In the genomic region with DNA sequence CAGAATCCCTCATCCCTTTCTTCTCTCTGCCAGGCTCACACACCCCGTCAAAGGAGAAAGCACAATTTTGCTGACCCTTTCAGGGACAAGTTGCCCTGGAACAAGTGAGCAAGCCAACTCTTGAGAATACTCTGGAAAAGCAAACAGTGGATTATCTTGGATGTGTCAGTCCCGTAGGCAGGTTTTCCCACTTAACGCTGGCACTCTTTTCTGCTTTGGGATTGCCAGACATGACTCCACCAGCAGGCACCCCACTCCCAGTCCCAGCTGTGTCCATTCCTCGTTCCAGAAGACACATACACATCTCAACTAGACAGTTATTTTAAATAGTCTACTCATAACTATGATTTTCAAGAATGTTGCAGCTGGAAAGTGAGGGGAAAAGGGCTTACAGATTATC, we compare ENCODE assay signal across 23 cellular contexts.
A peak's percentile ranks its signal among the peaks of the same experiment; 100 is the strongest.
DNase-seq lines count a peak whose midpoint lies in the region; ATAC-seq and TF ChIP-seq lines count a peak whose summit lies in the region.
"Had no signal": no experiment of that assay in that cellular context is flagged by ENCODE, and none has a peak within 500 bp of the region (broad histone marks: within the 10 kb centered on the region; RNA-seq: fewer than 3 reads in every experiment).

No MANE protein-coding gene starts in this region.

- H3K4me3 ChIP-seq in SJSA1 (no peak overlapping the region), hepatocyte (no peak overlapping the region), smooth muscle cell (no peak overlapping the region)
- H3K4me3 ChIP-seq: HAP-1, skin epidermis, transverse colon had no signal

- H3K36me3 ChIP-seq in SJSA1 (no peaks in the 10 kb centered on the region), hepatocyte (replicated peaks; ENCODE audit: insufficient read depth, low read depth) (no peaks in the 10 kb centered on the region), smooth muscle cell (ENCODE audit: low read depth) (no peaks in the 10 kb centered on the region)
- H3K36me3 ChIP-seq: HAP-1, transverse colon had no signal

- POLR2A ChIA-PET in WTC11 (lab: Charles Lee): no interaction called here

- H3K4me3 Mint-ChIP-seq in WTC11 (no peak overlapping the region), mesothelial cell of epicardium (no peak overlapping the region)
- H3K4me3 Mint-ChIP-seq: activated naive CD4-positive, alpha-beta T cell treated with anti-CD3 and anti-CD28 coated beads, Interleukin-2, amount 10 ng/mL, durations not matched to agents 7 days and 5 days; activated T-cell treated with anti-CD3 and anti-CD28 coated beads, Interleukin-2, amount 50 U/mL, for 24 hours; nephron progenitor cell; stimulated activated naive CD8-positive, alpha-beta T cell treated with anti-CD3 and anti-CD28 coated beads, Interleukin-15, Interleukin-2, amounts not matched to agents 100 ng/mL and 50 ng/mL, for 24 hours had no signal

- H3K9ac ChIP-seq in smooth muscle cell (ENCODE audit: low read depth): peak overlapping the region; percentile 15

- no peak overlapping the region for H3K4me2 ChIP-seq in hepatocyte
- H3K4me2 ChIP-seq in smooth muscle cell: peak overlapping the region; percentile 53

- no peaks in the 10 kb centered on the region for H3F3A ChIP-seq in smooth muscle cell (ENCODE audit: low read depth)

- no peak overlapping the region for H3K27ac Mint-ChIP-seq in WTC11
- H3K27ac Mint-ChIP-seq in mesothelial cell of epicardium: no peak overlapping the region
- H3K27ac Mint-ChIP-seq: activated naive CD4-positive, alpha-beta T cell treated with anti-CD3 and anti-CD28 coated beads, Interleukin-2, amount 10 ng/mL, durations not matched to agents 7 days and 5 days; activated T-cell treated with anti-CD3 and anti-CD28 coated beads, Interleukin-2, amount 50 U/mL, for 24 hours; nephron progenitor cell; stimulated activated naive CD8-positive, alpha-beta T cell treated with anti-CD3 and anti-CD28 coated beads, Interleukin-15, Interleukin-2, amounts not matched to agents 100 ng/mL and 50 ng/mL, for 24 hours had no signal

- no peak overlapping the region for H2AFZ ChIP-seq in hepatocyte
- no peak overlapping the region for H2AFZ ChIP-seq in smooth muscle cell (ENCODE audit: low read depth)

- DNase-seq in HT-29 (ENCODE audit: low spot score): peak; percentile 46
- DNase-seq in SJSA1 (ENCODE audit: low read depth in 1 of 2, low spot score in 2 of 2): no peak
- peak; percentile 11 for DNase-seq in hepatocyte (ENCODE audit: low spot score)
- DNase-seq in smooth muscle cell (lab: John Stamatoyannopoulos, UW; ENCODE audit: unreplicated experiment): no peak
- DNase-seq in WTC11 (ENCODE audit: low spot score): no peak
- no peak for DNase-seq in mesothelial cell of epicardium (ENCODE audit: low spot score in 2 of 2, unreplicated experiment in 2 of 2)
- DNase-seq: activated naive CD4-positive, alpha-beta T cell treated with anti-CD3 and anti-CD28 coated beads, Interleukin-2, amount 10 ng/mL, durations not matched to agents 7 days and 5 days; activated T-cell treated with anti-CD3 and anti-CD28 coated beads, Interleukin-2, amount 50 U/mL, for 24 hours; AML-193; anterior cingulate cortex; cerebellar nuclear complex; effector memory CD4-positive, alpha-beta T cell; Karpas-422; NCI-H510A treated with DMSO at 0.1 percent for 48 hours; nephron progenitor cell; NK-92 treated with Interleukin-12 subunit alpha and Interleukin-12 subunit beta, amount 100 ng/mL, for 24 hours; posterior cingulate gyrus; transverse colon had no signal

- WGBS in hepatocyte (ENCODE audit: low lambda C conversion rate, missing lambda C conversion rate): 59% methylated on average over 4 of the region's 4 CpGs
- WGBS in smooth muscle cell (ENCODE audit: low lambda C conversion rate): 33% methylated on average over 4 of the region's 4 CpGs

- H3K27ac ChIP-seq in SJSA1 (peak overlapping the region; percentile 66), hepatocyte (peak overlapping the region; percentile 77), smooth muscle cell (ENCODE audit: low read depth) (peak overlapping the region; percentile 61)
- H3K27ac ChIP-seq: transverse colon had no signal

- H3K9me2 ChIP-seq in hepatocyte (replicated peaks; ENCODE audit: insufficient read depth): no peaks in the 10 kb centered on the region

- H3K36me3 Mint-ChIP-seq in WTC11 (no peaks in the 10 kb centered on the region), mesothelial cell of epicardium (no peaks in the 10 kb centered on the region)
- H3K36me3 Mint-ChIP-seq: activated naive CD4-positive, alpha-beta T cell treated with anti-CD3 and anti-CD28 coated beads, Interleukin-2, amount 10 ng/mL, durations not matched to agents 7 days and 5 days had no signal

- H3K9me3 Mint-ChIP-seq in WTC11: peaks cover 4% of the 10 kb centered on the region; the same call in 1 of the 2 replicates
- peaks cover 4% of the 10 kb centered on the region for H3K9me3 Mint-ChIP-seq in mesothelial cell of epicardium
- H3K9me3 Mint-ChIP-seq: activated naive CD4-positive, alpha-beta T cell treated with anti-CD3 and anti-CD28 coated beads, Interleukin-2, amount 10 ng/mL, durations not matched to agents 7 days and 5 days; activated T-cell treated with anti-CD3 and anti-CD28 coated beads, Interleukin-2, amount 50 U/mL, for 24 hours; stimulated activated naive CD8-positive, alpha-beta T cell treated with anti-CD3 and anti-CD28 coated beads, Interleukin-15, Interleukin-2, amounts not matched to agents 100 ng/mL and 50 ng/mL, for 24 hours had no signal

- H3K27me3 ChIP-seq in SJSA1 (replicated peaks) (no peaks in the 10 kb centered on the region), hepatocyte (no peaks in the 10 kb centered on the region), smooth muscle cell (ENCODE audit: low read depth) (no peaks in the 10 kb centered on the region)
- H3K27me3 ChIP-seq: transverse colon had no signal

- peaks cover 38% of the 10 kb centered on the region for H3K4me1 ChIP-seq in SJSA1 (replicated peaks)
- peaks cover 24% of the 10 kb centered on the region for H3K4me1 ChIP-seq in hepatocyte (ENCODE audit: insufficient read depth)
- H3K4me1 ChIP-seq in smooth muscle cell (ENCODE audit: low read depth): peaks cover 2% of the 10 kb centered on the region
- H3K4me1 ChIP-seq: HAP-1, transverse colon had no signal

- H3K4me1 Mint-ChIP-seq in WTC11 (peaks cover 9% of the 10 kb centered on the region), mesothelial cell of epicardium (no peaks in the 10 kb centered on the region)
- H3K4me1 Mint-ChIP-seq: activated naive CD4-positive, alpha-beta T cell treated with anti-CD3 and anti-CD28 coated beads, Interleukin-2, amount 10 ng/mL, durations not matched to agents 7 days and 5 days had no signal

- ATAC-seq in WTC11: no peak
- ATAC-seq in GM19035 (IDR thresholded peaks at IDR 0.05; ENCODE audit: unreplicated experiment): no peak
- ATAC-seq: activated CD4-positive, CD25-positive, alpha-beta regulatory T cell treated with anti-CD3 and anti-CD28 coated beads, Interleukin-2, amount 50 U/mL, for 24 hours had no signal

- H3K9me3 ChIP-seq in SJSA1 (replicated peaks) (no peaks in the 10 kb centered on the region), hepatocyte (ENCODE audit: low read depth) (no peaks in the 10 kb centered on the region), smooth muscle cell (replicated peaks; ENCODE audit: low read depth) (no peaks in the 10 kb centered on the region)
- H3K9me3 ChIP-seq: HAP-1, transverse colon had no signal

- H4K20me1 ChIP-seq in hepatocyte (ENCODE audit: insufficient read depth, poor library complexity, severe bottlenecking) (no peaks in the 10 kb centered on the region), smooth muscle cell (ENCODE audit: low read depth) (no peaks in the 10 kb centered on the region)

- peaks cover 4% of the 10 kb centered on the region; the same call in 1 of the 2 replicates for H3K27me3 Mint-ChIP-seq in WTC11 (ENCODE audit: low read depth)
- no peaks in the 10 kb centered on the region for H3K27me3 Mint-ChIP-seq in mesothelial cell of epicardium (ENCODE audit: low read depth)

- H3K79me2 ChIP-seq in hepatocyte: no peaks in the 10 kb centered on the region
- H3K79me2 ChIP-seq in smooth muscle cell (ENCODE audit: low read depth): no peaks in the 10 kb centered on the region

- TF ChIP-seq CTCF in hepatocyte (IDR thresholded peaks at IDR 0.05; ENCODE audit: poor library complexity) (no peak), smooth muscle cell (IDR thresholded peaks at IDR 0.05; ENCODE audit: borderline replicate concordance, insufficient read depth, poor library complexity, severe bottlenecking) (no peak), WTC11 (IDR thresholded peaks at IDR 0.05) (no peak), mesothelial cell of epicardium (IDR thresholded peaks at IDR 0.05; ENCODE audit: unreplicated experiment) (no peak)

- CTCF ChIA-PET in WTC11 (lab: Charles Lee): interaction anchor here (1.0 to 1.4 kb wide), 4 partner anchors 32 to 96 kb away, joined by 3 read pairs; no protein-coding TSS in a partner anchor

TF ChIP-seq in WTC11, 78 proteins besides CTCF, POLR2A, EP300 and RAD21 (continues in another document):
- TF ChIP-seq ZNF416 (CRISPR knock-in tag; IDR thresholded peaks at IDR 0.05) (no peak), ZNF396 (CRISPR knock-in tag; IDR thresholded peaks at IDR 0.05; ENCODE audit: borderline replicate concordance) (no peak), FOXK1 (CRISPR knock-in tag; IDR thresholded peaks at IDR 0.05) (no peak), SP1 (CRISPR knock-in tag; conservative IDR thresholded peaks at IDR 0.05) (no peak)
- TF ChIP-seq, protein P1, sequence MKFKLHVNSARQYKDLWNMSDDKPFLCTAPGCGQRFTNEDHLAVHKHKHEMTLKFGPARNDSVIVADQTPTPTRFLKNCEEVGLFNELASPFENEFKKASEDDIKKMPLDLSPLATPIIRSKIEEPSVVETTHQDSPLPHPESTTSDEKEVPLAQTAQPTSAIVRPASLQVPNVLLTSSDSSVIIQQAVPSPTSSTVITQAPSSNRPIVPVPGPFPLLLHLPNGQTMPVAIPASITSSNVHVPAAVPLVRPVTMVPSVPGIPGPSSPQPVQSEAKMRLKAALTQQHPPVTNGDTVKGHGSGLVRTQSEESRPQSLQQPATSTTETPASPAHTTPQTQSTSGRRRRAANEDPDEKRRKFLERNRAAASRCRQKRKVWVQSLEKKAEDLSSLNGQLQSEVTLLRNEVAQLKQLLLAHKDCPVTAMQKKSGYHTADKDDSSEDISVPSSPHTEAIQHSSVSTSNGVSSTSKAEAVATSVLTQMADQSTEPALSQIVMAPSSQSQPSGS (CRISPR knock-in tag; IDR thresholded peaks at IDR 0.05; ENCODE audit: borderline replicate concordance, low read depth): no peak
- TF ChIP-seq, protein P2, sequence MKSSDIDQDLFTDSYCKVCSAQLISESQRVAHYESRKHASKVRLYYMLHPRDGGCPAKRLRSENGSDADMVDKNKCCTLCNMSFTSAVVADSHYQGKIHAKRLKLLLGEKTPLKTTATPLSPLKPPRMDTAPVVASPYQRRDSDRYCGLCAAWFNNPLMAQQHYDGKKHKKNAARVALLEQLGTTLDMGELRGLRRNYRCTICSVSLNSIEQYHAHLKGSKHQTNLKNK (CRISPR knock-in tag; IDR thresholded peaks at IDR 0.05): no peak

Comparison
In these comparisons a context has a peak if more than half of its experiments do, and no peak if none do; other contexts are left out.
1. DNase-seq: peak in HT-29 (single experiment) and hepatocyte (single experiment); none in SJSA1 (0 of 2), smooth muscle cell (single experiment), WTC11 (single experiment) and mesothelial cell of epicardium (0 of 2).
2. Peak in every context shown above with its lines, with median percentiles within 50 percentile points of each other: H3K27ac ChIP-seq.